Comparison of ENCODE assay signal across 26 cellular contexts in the genomic region with DNA sequence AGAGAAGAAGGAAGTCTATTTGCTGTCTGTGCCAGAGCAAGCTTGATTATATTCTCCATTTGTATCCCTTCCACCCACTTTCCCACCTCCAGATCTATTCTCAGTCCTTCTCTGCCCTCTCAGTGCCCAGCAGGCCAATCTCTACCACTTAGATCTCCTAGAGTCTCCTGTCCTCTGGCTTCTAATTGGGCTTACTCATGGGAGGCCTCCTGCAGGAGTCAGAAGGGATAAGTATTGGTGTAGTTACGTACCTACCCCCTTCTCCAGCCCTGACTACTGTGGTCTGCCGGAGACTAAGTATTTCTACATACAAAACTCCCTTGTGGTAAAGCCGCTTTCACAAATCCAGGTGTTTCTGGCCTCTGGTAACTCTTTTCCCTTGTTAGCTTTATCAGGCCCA.
"Had no signal": no experiment of that assay in that cellular context is flagged by ENCODE, and none has a peak within 500 bp of the region (broad histone marks: within the 10 kb centered on the region; RNA-seq: fewer than 3 reads in every experiment).

No MANE protein-coding gene starts in this region.

- FAIRE-seq: small intestine had no signal

- H2AFZ ChIP-seq: parathyroid adenoma had no signal

- ATAC-seq: naive thymus-derived CD8-positive, alpha-beta T cell; natural killer cell treated with Interleukin-12 subunit alpha and Interleukin-12 subunit beta and Interleukin-15 and Interleukin-18, amount 100 ng/mL, for 72 hours; psoas muscle; right cardiac atrium; right lobe of liver; stimulated activated effector memory CD8-positive, alpha-beta T cell treated with anti-CD3 and anti-CD28 coated beads, Interleukin-12 subunit alpha, Interleukin-12 subunit beta, amount 100 ng/mL, for 72 hours; stimulated activated naive B cell treated with anti-CD40 and anti-IgM and Interleukin-4, amounts not matched to agents 10 μg/mL and 1 μg/mL and 100 μg/mL, for 72 hours; upper lobe of right lung had no signal

- H3K9ac ChIP-seq: parathyroid adenoma had no signal

- H3K27me3 ChIP-seq: neutrophil, ovary, right lobe of liver, sigmoid colon, stomach, testis, tibial artery, transverse colon, upper lobe of right lung, uterus had no signal

- H3K4me3 ChIP-seq: ovary, psoas muscle, right lobe of liver, sigmoid colon, stomach, testis, tibial artery, transverse colon, upper lobe of right lung, uterus had no signal

- H3K9me3 ChIP-seq: neutrophil, ovary, psoas muscle, right lobe of liver, sigmoid colon, stomach, testis, tibial artery, transverse colon, upper lobe of right lung, uterus had no signal

- H3K79me2 ChIP-seq: parathyroid adenoma had no signal

- H3K27ac ChIP-seq: neutrophil, ovary, parathyroid adenoma, psoas muscle, right lobe of liver, sigmoid colon, stomach, testis, tibial artery, transverse colon, upper lobe of right lung, uterus had no signal

- H3K4me1 ChIP-seq: parathyroid adenoma, psoas muscle, right lobe of liver, sigmoid colon, stomach, testis, tibial artery, transverse colon, upper lobe of right lung, uterus had no signal

- DNase-seq: naive thymus-derived CD8-positive, alpha-beta T cell; nephron progenitor cell; nucleus accumbens; ovary; posterior cingulate gyrus; psoas muscle; right lobe of liver; sigmoid colon; small intestine; stimulated activated CD4-positive, alpha-beta T cell treated with anti-CD3 and anti-CD28 coated beads, Interleukin-15, amount 100 ng/mL, for 24 hours; stimulated activated CD4-positive, alpha-beta T cell treated with anti-CD3 and anti-CD28 coated beads, Interleukin-2, amount 100 ng/mL, for 24 hours; stimulated activated CD4-positive, alpha-beta T cell treated with anti-CD3 and anti-CD28 coated beads, Interleukin-2, amount 100 ng/mL, for 48 hours; stimulated activated CD4-positive, alpha-beta T cell treated with anti-CD3 and anti-CD28 coated beads, Interleukin-4, amount 100 ng/mL, for 24 hours; stimulated activated naive B cell treated with anti-CD40 and anti-IgM and Interleukin-4, amounts not matched to agents 10 μg/mL and 1 μg/mL and 100 μg/mL, for 72 hours; stimulated activated naive CD4-positive, alpha-beta T cell treated with Interleukin-2 at 50 U/mL for 16 hours; stomach; testis; tibial artery; transverse colon; upper lobe of right lung; uterus had no signal

- H3K36me3 ChIP-seq: neutrophil, ovary, right lobe of liver, sigmoid colon, stomach, tibial artery, transverse colon, upper lobe of right lung, uterus had no signal
